In genomic region chr7:34175837-34176236, GRCh38 we compare ENCODE assay signal across 15 cellular contexts.
"Had no signal": no experiment of that assay in that cellular context is flagged by ENCODE, and none has a peak within 500 bp of the region (broad histone marks: within the 10 kb centered on the region; RNA-seq: fewer than 3 reads in every experiment).

No MANE protein-coding gene starts in this region.

- DNase-seq: activated naive CD4-positive, alpha-beta T cell treated with Interleukin-2 at 50 U/mL for 16 hours; cerebellar nuclear complex; effector memory CD4-positive, alpha-beta T cell; foreskin keratinocyte; islet precursor cell; left lung; psoas muscle; right lobe of liver; T-helper 2 cell had no signal

- H3K36me3 ChIP-seq: ascending aorta, breast epithelium, left lung, right lobe of liver, suprapubic skin, upper lobe of left lung had no signal

- H3K27ac Mint-ChIP-seq: nephron; stimulated activated naive CD8-positive, alpha-beta T cell treated with anti-CD3 and anti-CD28 coated beads, Interleukin-15, Interleukin-2, amounts not matched to agents 100 ng/mL and 50 ng/mL, for 24 hours had no signal

- H3K4me1 ChIP-seq: ascending aorta, breast epithelium, foreskin keratinocyte, left lung, psoas muscle, right lobe of liver, suprapubic skin, upper lobe of left lung had no signal

- H3K27me3 Mint-ChIP-seq: stimulated activated naive CD8-positive, alpha-beta T cell treated with anti-CD3 and anti-CD28 coated beads, Interleukin-15, Interleukin-2, amounts not matched to agents 100 ng/mL and 50 ng/mL, for 24 hours had no signal

- H3K27me3 ChIP-seq: ascending aorta, breast epithelium, foreskin keratinocyte, left lung, right lobe of liver, suprapubic skin, upper lobe of left lung had no signal

- H3K9me3 ChIP-seq: ascending aorta, psoas muscle, right lobe of liver had no signal

- H3K4me3 ChIP-seq: ascending aorta, breast epithelium, left lung, psoas muscle, right lobe of liver, suprapubic skin, upper lobe of left lung had no signal

- H3K4me3 Mint-ChIP-seq: stimulated activated naive CD8-positive, alpha-beta T cell treated with anti-CD3 and anti-CD28 coated beads, Interleukin-15, Interleukin-2, amounts not matched to agents 100 ng/mL and 50 ng/mL, for 24 hours had no signal
